1 cellular context compared by ENCODE assay signal in the genomic region with DNA sequence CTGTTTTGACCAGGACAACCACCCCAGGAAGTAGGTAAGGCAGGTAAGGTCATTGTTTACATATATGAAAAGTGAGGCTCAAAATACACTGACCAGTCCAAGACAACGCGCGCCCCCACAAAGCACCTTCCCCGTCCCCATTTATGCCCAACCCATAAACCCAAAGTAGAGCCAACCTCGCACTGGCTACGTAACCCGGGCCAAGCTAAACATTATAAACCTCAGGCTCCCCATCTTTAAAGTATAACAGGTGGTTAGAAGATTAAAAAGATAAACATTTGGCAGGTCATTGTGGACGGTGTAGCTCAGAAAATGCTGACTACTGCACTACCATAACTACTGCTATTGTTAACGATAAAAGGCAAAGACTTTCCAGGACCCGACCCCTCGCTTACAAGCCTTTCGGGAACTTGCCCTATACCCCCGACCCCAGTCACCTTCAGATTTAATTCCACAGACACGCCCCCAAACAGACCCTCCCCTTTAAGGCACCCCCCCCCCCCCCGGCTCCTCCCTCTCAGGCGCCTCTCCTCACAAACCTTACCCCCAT.
TF ChIP-seq lines count a peak whose summit lies in the region.

No MANE protein-coding gene starts in this region.

TF ChIP-seq in SK-N-SH treated with all-trans-retinoic acid at 6 μM for 48 hours, 23 proteins besides CTCF, POLR2A, EP300 and RAD21 (continued from another document):
- TF ChIP-seq, protein P1, sequence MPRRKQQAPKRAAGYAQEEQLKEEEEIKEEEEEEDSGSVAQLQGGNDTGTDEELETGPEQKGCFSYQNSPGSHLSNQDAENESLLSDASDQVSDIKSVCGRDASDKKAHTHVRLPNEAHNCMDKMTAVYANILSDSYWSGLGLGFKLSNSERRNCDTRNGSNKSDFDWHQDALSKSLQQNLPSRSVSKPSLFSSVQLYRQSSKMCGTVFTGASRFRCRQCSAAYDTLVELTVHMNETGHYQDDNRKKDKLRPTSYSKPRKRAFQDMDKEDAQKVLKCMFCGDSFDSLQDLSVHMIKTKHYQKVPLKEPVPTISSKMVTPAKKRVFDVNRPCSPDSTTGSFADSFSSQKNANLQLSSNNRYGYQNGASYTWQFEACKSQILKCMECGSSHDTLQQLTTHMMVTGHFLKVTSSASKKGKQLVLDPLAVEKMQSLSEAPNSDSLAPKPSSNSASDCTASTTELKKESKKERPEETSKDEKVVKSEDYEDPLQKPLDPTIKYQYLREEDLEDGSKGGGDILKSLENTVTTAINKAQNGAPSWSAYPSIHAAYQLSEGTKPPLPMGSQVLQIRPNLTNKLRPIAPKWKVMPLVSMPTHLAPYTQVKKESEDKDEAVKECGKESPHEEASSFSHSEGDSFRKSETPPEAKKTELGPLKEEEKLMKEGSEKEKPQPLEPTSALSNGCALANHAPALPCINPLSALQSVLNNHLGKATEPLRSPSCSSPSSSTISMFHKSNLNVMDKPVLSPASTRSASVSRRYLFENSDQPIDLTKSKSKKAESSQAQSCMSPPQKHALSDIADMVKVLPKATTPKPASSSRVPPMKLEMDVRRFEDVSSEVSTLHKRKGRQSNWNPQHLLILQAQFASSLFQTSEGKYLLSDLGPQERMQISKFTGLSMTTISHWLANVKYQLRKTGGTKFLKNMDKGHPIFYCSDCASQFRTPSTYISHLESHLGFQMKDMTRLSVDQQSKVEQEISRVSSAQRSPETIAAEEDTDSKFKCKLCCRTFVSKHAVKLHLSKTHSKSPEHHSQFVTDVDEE (CRISPR knock-in tag; IDR thresholded peaks at IDR 0.05): no peak
